ENCODE assay signal across 17 cellular contexts in the genomic region with DNA sequence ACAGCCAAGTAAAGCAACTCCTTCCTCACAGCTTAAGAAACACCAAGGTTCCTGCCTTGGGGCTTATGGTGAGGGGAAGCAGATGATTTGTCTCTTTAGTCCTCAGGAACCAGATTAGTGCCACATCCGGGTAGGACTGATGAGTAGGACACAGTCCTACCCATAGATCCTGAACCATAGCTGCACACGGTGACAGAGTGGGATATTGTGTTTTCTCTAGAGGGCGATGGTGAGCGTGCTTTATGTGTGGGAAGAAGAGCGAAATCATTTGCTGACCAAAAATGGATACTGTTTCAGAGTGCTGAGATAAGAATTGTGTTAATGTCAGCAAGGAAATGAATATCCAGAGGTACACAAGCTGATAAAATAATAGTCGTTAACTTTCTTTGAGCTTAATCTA.
A peak's percentile ranks its signal among the peaks of the same experiment; 100 is the strongest.
DNase-seq lines count a peak whose midpoint lies in the region; ATAC-seq and TF ChIP-seq lines count a peak whose summit lies in the region.
"Had no signal": no experiment of that assay in that cellular context is flagged by ENCODE, and none has a peak within 500 bp of the region (broad histone marks: within the 10 kb centered on the region; RNA-seq: fewer than 3 reads in every experiment).

No MANE protein-coding gene starts in this region.

- no peak overlapping the region for H3K9ac ChIP-seq in DND-41 (ENCODE audit: low read depth, low read length)
- H3K9ac ChIP-seq: BLaER1 had no signal

- DNase-seq in DND-41 = no peak
- peak; percentile 5 for DNase-seq in HuH-7 (ENCODE audit: low spot score)
- peak; percentile 54 to 72 for DNase-seq in SHP77 (lab: John Stamatoyannopoulos, UW)
- DNase-seq in iPS-NIHi11 (ENCODE audit: low spot score) = peak; percentile 19
- no peak for DNase-seq in MV-4-11 (lab: John Stamatoyannopoulos, UW)
- no peak for DNase-seq in AG20443 (ENCODE audit: low spot score)
- DNase-seq in activated T-helper 1 cell treated with anti-CD3 and anti-CD28 coated beads, Interleukin-12 subunit alpha, Interleukin-12 subunit beta, Interleukin-2, Interleukin-4 antibody, amounts not matched to agents 30 ng/mL and 10 ng/mL and 1 ng/mL, durations not matched to agents 14 hours and 24 hours and 36 hours (ENCODE audit: low spot score) = no peak
- DNase-seq: esophagus squamous epithelium; glutamatergic neuron; GOT3; NCI-H69; stimulated activated naive CD4-positive, alpha-beta T cell; T-helper 1 cell; transverse colon had no signal

- ATAC-seq in DND-41 (ENCODE audit: insufficient read depth, low read depth) (no peak), HG02938 (IDR thresholded peaks at IDR 0.05; ENCODE audit: unreplicated experiment) (no peak)

- H4K20me1 ChIP-seq in DND-41 (ENCODE audit: insufficient read depth, low read length) = no peaks in the 10 kb centered on the region
- H4K20me1 ChIP-seq: BLaER1 had no signal

- H3K9me3 ChIP-seq in DND-41 (ENCODE audit: insufficient read depth, low read length, severe bottlenecking) = no peaks in the 10 kb centered on the region
- H3K9me3 ChIP-seq: breast epithelium, esophagus squamous epithelium, transverse colon had no signal

- peaks cover 13% of the 10 kb centered on the region for H3K4me1 ChIP-seq in DND-41 (ENCODE audit: insufficient read depth, low read length)
- H3K4me1 ChIP-seq: BLaER1, breast epithelium, transverse colon had no signal

- no peaks in the 10 kb centered on the region for H3K4me1 Mint-ChIP-seq in activated T-helper 1 cell treated with anti-CD3 and anti-CD28 coated beads, Interleukin-12 subunit alpha, Interleukin-12 subunit beta, Interleukin-2, Interleukin-4 antibody, amounts not matched to agents 30 ng/mL and 10 ng/mL and 1 ng/mL, durations not matched to agents 14 hours and 24 hours and 36 hours (ENCODE audit: low read depth)

- no peaks in the 10 kb centered on the region for H3K27me3 Mint-ChIP-seq in activated T-helper 1 cell treated with anti-CD3 and anti-CD28 coated beads, Interleukin-12 subunit alpha, Interleukin-12 subunit beta, Interleukin-2, Interleukin-4 antibody, amounts not matched to agents 30 ng/mL and 10 ng/mL and 1 ng/mL, durations not matched to agents 14 hours and 24 hours and 36 hours (ENCODE audit: insufficient read depth)

- no peaks in the 10 kb centered on the region for H3K36me3 ChIP-seq in DND-41 (ENCODE audit: insufficient read depth, low read length)
- H3K36me3 ChIP-seq: BLaER1, breast epithelium, esophagus squamous epithelium, transverse colon had no signal

- no peaks in the 10 kb centered on the region for H3K36me3 Mint-ChIP-seq in activated T-helper 1 cell treated with anti-CD3 and anti-CD28 coated beads, Interleukin-12 subunit alpha, Interleukin-12 subunit beta, Interleukin-2, Interleukin-4 antibody, amounts not matched to agents 30 ng/mL and 10 ng/mL and 1 ng/mL, durations not matched to agents 14 hours and 24 hours and 36 hours (ENCODE audit: low read depth)

- intact Hi-C loops in activated T-helper 1 cell treated with anti-CD3 and anti-CD28 coated beads, Interleukin-12 subunit alpha, Interleukin-12 subunit beta, Interleukin-2, Interleukin-4 antibody, amounts not matched to agents 30 ng/mL and 10 ng/mL and 1 ng/mL, durations not matched to agents 14 hours and 24 hours and 36 hours (cut with micrococcal nuclease) = no loop called here

- no peak overlapping the region for H2AFZ ChIP-seq in DND-41 (ENCODE audit: low read depth, low read length)

- peaks cover 20% of the 10 kb centered on the region for H3K9me3 Mint-ChIP-seq in activated T-helper 1 cell treated with anti-CD3 and anti-CD28 coated beads, Interleukin-12 subunit alpha, Interleukin-12 subunit beta, Interleukin-2, Interleukin-4 antibody, amounts not matched to agents 30 ng/mL and 10 ng/mL and 1 ng/mL, durations not matched to agents 14 hours and 24 hours and 36 hours

- no peaks in the 10 kb centered on the region for H3K79me2 ChIP-seq in DND-41 (ENCODE audit: insufficient read depth, low read length)

- H3K4me2 ChIP-seq in DND-41 (ENCODE audit: insufficient read depth, low read length) = no peak overlapping the region
- H3K4me2 ChIP-seq: BLaER1 had no signal

- no peak overlapping the region for H3K27ac ChIP-seq in DND-41 (ENCODE audit: low read length)
- H3K27ac ChIP-seq: BLaER1, breast epithelium, esophagus squamous epithelium, transverse colon had no signal

- peak; percentile 25 for TF ChIP-seq CTCF in DND-41 (IDR thresholded peaks at IDR 0.05; ENCODE audit: borderline replicate concordance, extremely low read depth, low read length, poor library complexity, severe bottlenecking)

- H3K27ac Mint-ChIP-seq in activated T-helper 1 cell treated with anti-CD3 and anti-CD28 coated beads, Interleukin-12 subunit alpha, Interleukin-12 subunit beta, Interleukin-2, Interleukin-4 antibody, amounts not matched to agents 30 ng/mL and 10 ng/mL and 1 ng/mL, durations not matched to agents 14 hours and 24 hours and 36 hours = no peak overlapping the region

- no peak overlapping the region for H3K4me3 Mint-ChIP-seq in activated T-helper 1 cell treated with anti-CD3 and anti-CD28 coated beads, Interleukin-12 subunit alpha, Interleukin-12 subunit beta, Interleukin-2, Interleukin-4 antibody, amounts not matched to agents 30 ng/mL and 10 ng/mL and 1 ng/mL, durations not matched to agents 14 hours and 24 hours and 36 hours

- H3K4me3 ChIP-seq in DND-41 (ENCODE audit: low read depth in 1 of 2, low read length in 2 of 2) = no peak overlapping the region
- H3K4me3 ChIP-seq: BLaER1, breast epithelium, esophagus squamous epithelium, transverse colon had no signal

- H3K27me3 ChIP-seq in DND-41 (ENCODE audit: insufficient read depth, low read length, poor library complexity) = no peaks in the 10 kb centered on the region
- H3K27me3 ChIP-seq: BLaER1, breast epithelium, esophagus squamous epithelium, transverse colon had no signal

Comparison
In these comparisons a context has a peak if more than half of its experiments do, and no peak if none do; other contexts are left out.
1. DNase-seq: peak in HuH-7 (single experiment), SHP77 (2 of 2) and iPS-NIHi11 (single experiment); none in DND-41 (single experiment), MV-4-11 (single experiment), AG20443 (single experiment) and activated T-helper 1 cell treated with anti-CD3 and anti-CD28 coated beads, Interleukin-12 subunit alpha, Interleukin-12 subunit beta, Interleukin-2, Interleukin-4 antibody, amounts not matched to agents 30 ng/mL and 10 ng/mL and 1 ng/mL, durations not matched to agents 14 hours and 24 hours and 36 hours (single experiment).